ENCODE assay signal across 1 cellular context in the genomic region with DNA sequence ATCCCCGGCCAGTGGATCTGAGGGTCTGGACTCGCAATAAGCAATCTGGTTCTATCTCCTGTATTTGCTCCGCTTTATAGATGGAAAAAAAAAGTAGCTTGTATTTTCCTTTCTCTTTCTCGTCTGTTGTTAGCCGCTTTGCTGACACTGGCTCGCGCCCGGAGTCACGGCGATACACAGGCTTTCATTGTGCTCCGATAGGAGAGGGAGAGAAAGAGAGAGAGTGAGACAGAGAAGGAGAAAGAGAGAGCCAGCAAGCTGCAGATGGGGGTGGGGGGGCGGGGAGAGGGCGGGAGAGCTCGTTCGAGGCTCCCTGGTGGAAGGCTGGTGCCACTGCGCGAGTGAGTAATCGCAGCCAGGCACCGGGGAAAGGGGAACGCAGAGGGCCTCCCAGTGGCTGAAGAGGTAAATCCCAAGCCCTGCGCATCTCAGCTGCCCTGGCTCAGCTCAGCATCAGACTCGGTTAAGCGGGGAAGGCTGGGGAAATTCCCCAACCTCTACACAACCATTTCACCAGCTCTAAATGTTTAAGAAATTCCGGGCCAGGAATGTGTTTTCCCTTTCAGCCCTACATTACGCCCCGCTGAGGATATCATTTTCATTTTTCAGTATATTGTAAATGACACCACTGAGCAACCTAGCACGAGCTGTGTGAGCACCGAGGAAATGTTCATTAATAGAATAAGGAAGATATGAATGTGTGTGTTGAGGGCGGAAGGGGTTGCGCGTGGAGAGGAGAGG.
TF ChIP-seq lines count a peak whose summit lies in the region.

A gene (minus strand): TSS at position 225 of the 741 bp plus-strand sequence. CDS start 1,300 bp downstream, outside the sequence.

TF ChIP-seq in GM12878, 131 proteins besides CTCF, POLR2A, EP300 and RAD21 (continued from another document and continues in another):
- TF ChIP-seq, protein P1, sequence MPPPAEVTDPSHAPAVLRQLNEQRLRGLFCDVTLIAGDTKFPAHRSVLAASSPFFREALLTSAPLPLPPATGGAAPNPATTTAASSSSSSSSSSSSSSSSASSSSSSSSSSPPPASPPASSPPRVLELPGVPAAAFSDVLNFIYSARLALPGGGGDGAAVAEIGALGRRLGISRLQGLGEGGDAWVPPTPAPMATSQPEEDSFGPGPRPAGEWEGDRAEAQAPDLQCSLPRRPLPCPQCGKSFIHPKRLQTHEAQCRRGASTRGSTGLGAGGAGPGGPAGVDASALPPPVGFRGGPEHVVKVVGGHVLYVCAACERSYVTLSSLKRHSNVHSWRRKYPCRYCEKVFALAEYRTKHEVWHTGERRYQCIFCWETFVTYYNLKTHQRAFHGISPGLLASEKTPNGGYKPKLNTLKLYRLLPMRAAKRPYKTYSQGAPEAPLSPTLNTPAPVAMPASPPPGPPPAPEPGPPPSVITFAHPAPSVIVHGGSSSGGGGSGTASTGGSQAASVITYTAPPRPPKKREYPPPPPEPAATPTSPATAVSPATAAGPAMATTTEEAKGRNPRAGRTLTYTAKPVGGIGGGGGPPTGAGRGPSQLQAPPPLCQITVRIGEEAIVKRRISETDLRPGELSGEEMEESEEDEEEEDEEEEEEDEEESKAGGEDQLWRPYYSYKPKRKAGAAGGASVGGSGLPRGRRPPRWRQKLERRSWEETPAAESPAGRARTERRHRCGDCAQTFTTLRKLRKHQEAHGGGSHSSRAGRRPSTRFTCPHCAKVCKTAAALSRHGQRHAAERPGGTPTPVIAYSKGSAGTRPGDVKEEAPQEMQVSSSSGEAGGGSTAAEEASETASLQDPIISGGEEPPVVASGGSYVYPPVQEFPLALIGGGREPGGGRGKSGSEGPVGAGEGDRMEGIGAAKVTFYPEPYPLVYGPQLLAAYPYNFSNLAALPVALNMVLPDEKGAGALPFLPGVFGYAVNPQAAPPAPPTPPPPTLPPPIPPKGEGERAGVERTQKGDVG (CRISPR knock-in tag; IDR thresholded peaks at IDR 0.05), result no peak
- no peak for TF ChIP-seq GABPA (IDR thresholded peaks at IDR 0.05; ENCODE audit: low read depth)
- TF ChIP-seq BHLHE40 (IDR thresholded peaks at IDR 0.05; ENCODE audit: borderline replicate concordance in 1 of 2, low read depth in 2 of 2, low read length in 1 of 2), result peak; percentile 51 to 72; a peak in 2 of 4 replicates
- TF ChIP-seq YBX1 (IDR thresholded peaks at IDR 0.05), result no peak
- TF ChIP-seq GATAD2B (conservative IDR thresholded peaks at IDR 0.05; ENCODE audit: low read depth), result no peak
- peak; percentile 75 for TF ChIP-seq YY1 (IDR thresholded peaks at IDR 0.05; ENCODE audit: low read depth, low read length)
- TF ChIP-seq, protein P2, sequence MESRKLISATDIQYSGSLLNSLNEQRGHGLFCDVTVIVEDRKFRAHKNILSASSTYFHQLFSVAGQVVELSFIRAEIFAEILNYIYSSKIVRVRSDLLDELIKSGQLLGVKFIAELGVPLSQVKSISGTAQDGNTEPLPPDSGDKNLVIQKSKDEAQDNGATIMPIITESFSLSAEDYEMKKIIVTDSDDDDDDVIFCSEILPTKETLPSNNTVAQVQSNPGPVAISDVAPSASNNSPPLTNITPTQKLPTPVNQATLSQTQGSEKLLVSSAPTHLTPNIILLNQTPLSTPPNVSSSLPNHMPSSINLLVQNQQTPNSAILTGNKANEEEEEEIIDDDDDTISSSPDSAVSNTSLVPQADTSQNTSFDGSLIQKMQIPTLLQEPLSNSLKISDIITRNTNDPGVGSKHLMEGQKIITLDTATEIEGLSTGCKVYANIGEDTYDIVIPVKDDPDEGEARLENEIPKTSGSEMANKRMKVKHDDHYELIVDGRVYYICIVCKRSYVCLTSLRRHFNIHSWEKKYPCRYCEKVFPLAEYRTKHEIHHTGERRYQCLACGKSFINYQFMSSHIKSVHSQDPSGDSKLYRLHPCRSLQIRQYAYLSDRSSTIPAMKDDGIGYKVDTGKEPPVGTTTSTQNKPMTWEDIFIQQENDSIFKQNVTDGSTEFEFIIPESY (IDR thresholded peaks at IDR 0.05), result no peak
- TF ChIP-seq KLF5 (IDR thresholded peaks at IDR 0.05; ENCODE audit: partially characterized antibody), result no peak
- TF ChIP-seq, protein P3, sequence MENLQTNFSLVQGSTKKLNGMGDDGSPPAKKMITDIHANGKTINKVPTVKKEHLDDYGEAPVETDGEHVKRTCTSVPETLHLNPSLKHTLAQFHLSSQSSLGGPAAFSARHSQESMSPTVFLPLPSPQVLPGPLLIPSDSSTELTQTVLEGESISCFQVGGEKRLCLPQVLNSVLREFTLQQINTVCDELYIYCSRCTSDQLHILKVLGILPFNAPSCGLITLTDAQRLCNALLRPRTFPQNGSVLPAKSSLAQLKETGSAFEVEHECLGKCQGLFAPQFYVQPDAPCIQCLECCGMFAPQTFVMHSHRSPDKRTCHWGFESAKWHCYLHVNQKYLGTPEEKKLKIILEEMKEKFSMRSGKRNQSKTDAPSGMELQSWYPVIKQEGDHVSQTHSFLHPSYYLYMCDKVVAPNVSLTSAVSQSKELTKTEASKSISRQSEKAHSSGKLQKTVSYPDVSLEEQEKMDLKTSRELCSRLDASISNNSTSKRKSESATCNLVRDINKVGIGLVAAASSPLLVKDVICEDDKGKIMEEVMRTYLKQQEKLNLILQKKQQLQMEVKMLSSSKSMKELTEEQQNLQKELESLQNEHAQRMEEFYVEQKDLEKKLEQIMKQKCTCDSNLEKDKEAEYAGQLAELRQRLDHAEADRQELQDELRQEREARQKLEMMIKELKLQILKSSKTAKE (IDR thresholded peaks at IDR 0.05; ENCODE audit: low read depth, poor library complexity, severe bottlenecking), result peak; percentile 64
- peak; percentile 89 for TF ChIP-seq SMC3 (IDR thresholded peaks at IDR 0.05; ENCODE audit: borderline replicate concordance, low read length)
- TF ChIP-seq, protein P4, sequence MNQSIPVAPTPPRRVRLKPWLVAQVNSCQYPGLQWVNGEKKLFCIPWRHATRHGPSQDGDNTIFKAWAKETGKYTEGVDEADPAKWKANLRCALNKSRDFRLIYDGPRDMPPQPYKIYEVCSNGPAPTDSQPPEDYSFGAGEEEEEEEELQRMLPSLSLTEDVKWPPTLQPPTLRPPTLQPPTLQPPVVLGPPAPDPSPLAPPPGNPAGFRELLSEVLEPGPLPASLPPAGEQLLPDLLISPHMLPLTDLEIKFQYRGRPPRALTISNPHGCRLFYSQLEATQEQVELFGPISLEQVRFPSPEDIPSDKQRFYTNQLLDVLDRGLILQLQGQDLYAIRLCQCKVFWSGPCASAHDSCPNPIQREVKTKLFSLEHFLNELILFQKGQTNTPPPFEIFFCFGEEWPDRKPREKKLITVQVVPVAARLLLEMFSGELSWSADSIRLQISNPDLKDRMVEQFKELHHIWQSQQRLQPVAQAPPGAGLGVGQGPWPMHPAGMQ (IDR thresholded peaks at IDR 0.05; ENCODE audit: borderline replicate concordance), result no peak
- TF ChIP-seq, protein P5, sequence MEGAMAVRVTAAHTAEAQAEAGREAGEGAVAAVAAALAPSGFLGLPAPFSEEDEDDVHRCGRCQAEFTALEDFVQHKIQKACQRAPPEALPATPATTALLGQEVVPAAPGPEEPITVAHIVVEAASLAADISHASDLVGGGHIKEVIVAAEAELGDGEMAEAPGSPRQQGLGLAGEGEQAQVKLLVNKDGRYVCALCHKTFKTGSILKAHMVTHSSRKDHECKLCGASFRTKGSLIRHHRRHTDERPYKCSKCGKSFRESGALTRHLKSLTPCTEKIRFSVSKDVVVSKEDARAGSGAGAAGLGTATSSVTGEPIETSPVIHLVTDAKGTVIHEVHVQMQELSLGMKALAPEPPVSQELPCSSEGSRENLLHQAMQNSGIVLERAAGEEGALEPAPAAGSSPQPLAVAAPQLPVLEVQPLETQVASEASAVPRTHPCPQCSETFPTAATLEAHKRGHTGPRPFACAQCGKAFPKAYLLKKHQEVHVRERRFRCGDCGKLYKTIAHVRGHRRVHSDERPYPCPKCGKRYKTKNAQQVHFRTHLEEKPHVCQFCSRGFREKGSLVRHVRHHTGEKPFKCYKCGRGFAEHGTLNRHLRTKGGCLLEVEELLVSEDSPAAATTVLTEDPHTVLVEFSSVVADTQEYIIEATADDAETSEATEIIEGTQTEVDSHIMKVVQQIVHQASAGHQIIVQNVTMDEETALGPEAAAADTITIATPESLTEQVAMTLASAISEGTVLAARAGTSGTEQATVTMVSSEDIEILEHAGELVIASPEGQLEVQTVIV (IDR thresholded peaks at IDR 0.05; ENCODE audit: borderline replicate concordance, partially characterized antibody), result no peak
- peak; percentile 47; the same call in 1 of the 2 replicates for TF ChIP-seq NFIC (IDR thresholded peaks at IDR 0.05; ENCODE audit: low read depth, low read length)
- TF ChIP-seq, protein P6, sequence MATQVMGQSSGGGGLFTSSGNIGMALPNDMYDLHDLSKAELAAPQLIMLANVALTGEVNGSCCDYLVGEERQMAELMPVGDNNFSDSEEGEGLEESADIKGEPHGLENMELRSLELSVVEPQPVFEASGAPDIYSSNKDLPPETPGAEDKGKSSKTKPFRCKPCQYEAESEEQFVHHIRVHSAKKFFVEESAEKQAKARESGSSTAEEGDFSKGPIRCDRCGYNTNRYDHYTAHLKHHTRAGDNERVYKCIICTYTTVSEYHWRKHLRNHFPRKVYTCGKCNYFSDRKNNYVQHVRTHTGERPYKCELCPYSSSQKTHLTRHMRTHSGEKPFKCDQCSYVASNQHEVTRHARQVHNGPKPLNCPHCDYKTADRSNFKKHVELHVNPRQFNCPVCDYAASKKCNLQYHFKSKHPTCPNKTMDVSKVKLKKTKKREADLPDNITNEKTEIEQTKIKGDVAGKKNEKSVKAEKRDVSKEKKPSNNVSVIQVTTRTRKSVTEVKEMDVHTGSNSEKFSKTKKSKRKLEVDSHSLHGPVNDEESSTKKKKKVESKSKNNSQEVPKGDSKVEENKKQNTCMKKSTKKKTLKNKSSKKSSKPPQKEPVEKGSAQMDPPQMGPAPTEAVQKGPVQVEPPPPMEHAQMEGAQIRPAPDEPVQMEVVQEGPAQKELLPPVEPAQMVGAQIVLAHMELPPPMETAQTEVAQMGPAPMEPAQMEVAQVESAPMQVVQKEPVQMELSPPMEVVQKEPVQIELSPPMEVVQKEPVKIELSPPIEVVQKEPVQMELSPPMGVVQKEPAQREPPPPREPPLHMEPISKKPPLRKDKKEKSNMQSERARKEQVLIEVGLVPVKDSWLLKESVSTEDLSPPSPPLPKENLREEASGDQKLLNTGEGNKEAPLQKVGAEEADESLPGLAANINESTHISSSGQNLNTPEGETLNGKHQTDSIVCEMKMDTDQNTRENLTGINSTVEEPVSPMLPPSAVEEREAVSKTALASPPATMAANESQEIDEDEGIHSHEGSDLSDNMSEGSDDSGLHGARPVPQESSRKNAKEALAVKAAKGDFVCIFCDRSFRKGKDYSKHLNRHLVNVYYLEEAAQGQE (IDR thresholded peaks at IDR 0.05; ENCODE audit: low read depth, low read length), result no peak
- TF ChIP-seq, protein P7, sequence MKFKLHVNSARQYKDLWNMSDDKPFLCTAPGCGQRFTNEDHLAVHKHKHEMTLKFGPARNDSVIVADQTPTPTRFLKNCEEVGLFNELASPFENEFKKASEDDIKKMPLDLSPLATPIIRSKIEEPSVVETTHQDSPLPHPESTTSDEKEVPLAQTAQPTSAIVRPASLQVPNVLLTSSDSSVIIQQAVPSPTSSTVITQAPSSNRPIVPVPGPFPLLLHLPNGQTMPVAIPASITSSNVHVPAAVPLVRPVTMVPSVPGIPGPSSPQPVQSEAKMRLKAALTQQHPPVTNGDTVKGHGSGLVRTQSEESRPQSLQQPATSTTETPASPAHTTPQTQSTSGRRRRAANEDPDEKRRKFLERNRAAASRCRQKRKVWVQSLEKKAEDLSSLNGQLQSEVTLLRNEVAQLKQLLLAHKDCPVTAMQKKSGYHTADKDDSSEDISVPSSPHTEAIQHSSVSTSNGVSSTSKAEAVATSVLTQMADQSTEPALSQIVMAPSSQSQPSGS (IDR thresholded peaks at IDR 0.05; ENCODE audit: low read length), result 0 out of 2 replicates have a peak, but pooled peaks have one; percentile 27
- TF ChIP-seq RAD51 (IDR thresholded peaks at IDR 0.05), result no peak
- TF ChIP-seq SIN3A (IDR thresholded peaks at IDR 0.05; ENCODE audit: low read depth, low read length), result peak; percentile 78; the same call in 1 of the 2 replicates
- TF ChIP-seq CBX3 (IDR thresholded peaks at IDR 0.05; ENCODE audit: borderline replicate concordance, low read depth), result no peak
- TF ChIP-seq, protein P8, sequence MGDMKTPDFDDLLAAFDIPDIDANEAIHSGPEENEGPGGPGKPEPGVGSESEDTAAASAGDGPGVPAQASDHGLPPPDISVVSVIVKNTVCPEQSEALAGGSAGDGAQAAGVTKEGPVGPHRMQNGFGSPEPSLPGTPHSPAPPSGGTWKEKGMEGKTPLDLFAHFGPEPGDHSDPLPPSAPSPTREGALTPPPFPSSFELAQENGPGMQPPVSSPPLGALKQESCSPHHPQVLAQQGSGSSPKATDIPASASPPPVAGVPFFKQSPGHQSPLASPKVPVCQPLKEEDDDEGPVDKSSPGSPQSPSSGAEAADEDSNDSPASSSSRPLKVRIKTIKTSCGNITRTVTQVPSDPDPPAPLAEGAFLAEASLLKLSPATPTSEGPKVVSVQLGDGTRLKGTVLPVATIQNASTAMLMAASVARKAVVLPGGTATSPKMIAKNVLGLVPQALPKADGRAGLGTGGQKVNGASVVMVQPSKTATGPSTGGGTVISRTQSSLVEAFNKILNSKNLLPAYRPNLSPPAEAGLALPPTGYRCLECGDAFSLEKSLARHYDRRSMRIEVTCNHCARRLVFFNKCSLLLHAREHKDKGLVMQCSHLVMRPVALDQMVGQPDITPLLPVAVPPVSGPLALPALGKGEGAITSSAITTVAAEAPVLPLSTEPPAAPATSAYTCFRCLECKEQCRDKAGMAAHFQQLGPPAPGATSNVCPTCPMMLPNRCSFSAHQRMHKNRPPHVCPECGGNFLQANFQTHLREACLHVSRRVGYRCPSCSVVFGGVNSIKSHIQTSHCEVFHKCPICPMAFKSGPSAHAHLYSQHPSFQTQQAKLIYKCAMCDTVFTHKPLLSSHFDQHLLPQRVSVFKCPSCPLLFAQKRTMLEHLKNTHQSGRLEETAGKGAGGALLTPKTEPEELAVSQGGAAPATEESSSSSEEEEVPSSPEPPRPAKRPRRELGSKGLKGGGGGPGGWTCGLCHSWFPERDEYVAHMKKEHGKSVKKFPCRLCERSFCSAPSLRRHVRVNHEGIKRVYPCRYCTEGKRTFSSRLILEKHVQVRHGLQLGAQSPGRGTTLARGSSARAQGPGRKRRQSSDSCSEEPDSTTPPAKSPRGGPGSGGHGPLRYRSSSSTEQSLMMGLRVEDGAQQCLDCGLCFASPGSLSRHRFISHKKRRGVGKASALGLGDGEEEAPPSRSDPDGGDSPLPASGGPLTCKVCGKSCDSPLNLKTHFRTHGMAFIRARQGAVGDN (IDR thresholded peaks at IDR 0.05), result no peak
- peak; percentile 75 for TF ChIP-seq CHD2 (IDR thresholded peaks at IDR 0.05; ENCODE audit: borderline replicate concordance, low read depth, low read length)
- TF ChIP-seq SREBF2 (IDR thresholded peaks at IDR 0.05; ENCODE audit: low read length), result no peak
- TF ChIP-seq SMARCA5 (IDR thresholded peaks at IDR 0.05), result peak; percentile 86; the same call in 1 of the 2 replicates
